In the genomic region with DNA sequence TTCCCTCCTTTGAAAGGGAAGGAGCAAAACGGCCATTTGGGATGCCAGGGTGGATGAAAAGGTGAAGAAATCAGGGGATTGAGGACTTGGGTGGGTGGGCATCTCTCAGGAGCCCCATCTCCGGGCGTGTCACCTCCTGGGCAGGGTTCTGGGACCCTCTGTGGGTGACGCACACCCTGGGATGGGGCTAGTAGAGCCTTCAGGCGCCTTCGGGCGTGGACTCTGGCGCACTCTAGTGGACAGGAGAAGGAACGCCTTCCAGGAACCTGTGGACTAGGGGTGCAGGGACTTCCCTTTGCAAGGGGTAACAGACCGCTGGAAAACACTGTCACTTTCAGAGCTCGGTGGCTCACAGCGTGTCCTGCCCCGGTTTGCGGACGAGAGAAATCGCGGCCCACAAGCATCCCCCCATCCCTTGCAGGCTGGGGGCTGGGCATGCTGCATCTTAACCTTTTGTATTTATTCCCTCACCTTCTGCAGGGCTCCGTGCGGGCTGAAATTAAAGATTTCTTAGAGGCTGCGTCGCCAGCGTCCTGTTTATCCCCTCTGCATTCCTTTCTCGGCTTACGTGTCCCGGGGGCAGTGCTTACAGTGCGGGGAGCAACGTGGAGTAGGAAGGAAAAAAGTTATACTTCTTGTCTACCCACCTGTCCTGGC, we compare ENCODE assay signal across 8 cellular contexts.
A peak's percentile ranks its signal among the peaks of the same experiment; 100 is the strongest.
DNase-seq lines count a peak whose midpoint lies in the region; ATAC-seq and TF ChIP-seq lines count a peak whose summit lies in the region.

No MANE protein-coding gene starts in this region.

- peaks cover 2% of the 10 kb centered on the region for H3K36me3 Mint-ChIP-seq in memory B cell

- H3K27ac Mint-ChIP-seq in memory B cell: no peak overlapping the region

- peaks cover 3% of the 10 kb centered on the region for H3K9me3 Mint-ChIP-seq in memory B cell

- TF ChIP-seq CTCF in C4-2B (conservative IDR thresholded peaks at IDR 0.05): peak; percentile 97

- H3K27ac ChIP-seq in C4-2B: no peak overlapping the region

- DNase-seq in NCI-H526 treated with DMSO at 0.1 percent for 48 hours (lab: John Stamatoyannopoulos, UW) (peak; percentile 13), memory B cell (ENCODE audit: low spot score in 2 of 2) (peak; percentile 74 to 75)
- DNase-seq in activated CD4-positive, alpha-beta T cell treated with anti-CD3 and anti-CD28 coated beads, Interleukin-2, amount 50 U/mL, for 48 hours: peak; percentile 70 to 75
- DNase-seq in effector CD4-positive, alpha-beta T cell: peak; percentile 64
- peak; percentile 54 to 63 for DNase-seq in stimulated activated CD8-positive, alpha-beta memory T cell treated with anti-CD3 and anti-CD28 coated beads, Interleukin-7, amount 100 ng/mL, for 4 hours (ENCODE audit: low read depth in 2 of 2)

- H3K4me3 Mint-ChIP-seq in memory B cell: no peak overlapping the region

- ATAC-seq in HG02885 (IDR thresholded peaks at IDR 0.05; ENCODE audit: poor library complexity, unreplicated experiment) (peak; percentile 40), memory B cell (ENCODE audit: low read depth) (peak; percentile 93), GM19395 (IDR thresholded peaks at IDR 0.05; ENCODE audit: unreplicated experiment) (no peak)

- H3K4me1 Mint-ChIP-seq in memory B cell: peaks cover 10% of the 10 kb centered on the region

- H3K27me3 Mint-ChIP-seq in memory B cell: no peaks in the 10 kb centered on the region

Comparison
In these comparisons a context has a peak if more than half of its experiments do, and no peak if none do; other contexts are left out.
1. DNase-seq: peak in every context shown above with its lines; median percentile 74 in memory B cell; 72 in activated CD4-positive, alpha-beta T cell treated with anti-CD3 and anti-CD28 coated beads, Interleukin-2, amount 50 U/mL, for 48 hours; 64 in effector CD4-positive, alpha-beta T cell; 58 in stimulated activated CD8-positive, alpha-beta memory T cell treated with anti-CD3 and anti-CD28 coated beads, Interleukin-7, amount 100 ng/mL, for 4 hours; 13 in NCI-H526 treated with DMSO at 0.1 percent for 48 hours.